Comparison of ENCODE assay signal across 23 cellular contexts in genomic region chr9:36123511-36123910, GRCh38. TPM values are rescaled to one million over a fixed set of nuclear protein-coding genes. Genes with fewer than 3 reads are reported as not detected.
"Had no signal": no experiment of that assay in that cellular context is flagged by ENCODE, and none has a peak within 500 bp of the region (broad histone marks: within the 10 kb centered on the region; RNA-seq: fewer than 3 reads in every experiment).

No MANE protein-coding gene starts in this region.

- H3K9me3 ChIP-seq: heart right ventricle, right atrium auricular region, sigmoid colon, testis, tibial nerve had no signal

- H3K27me3 ChIP-seq: heart right ventricle, right atrium auricular region, sigmoid colon, testis, tibial nerve had no signal

- H3K4me1 ChIP-seq: right atrium auricular region, sigmoid colon had no signal

- H3K4me3 Mint-ChIP-seq: endodermal cell; naive B cell; nephron progenitor cell; stimulated activated naive B cell treated with anti-CD40 and anti-IgM and Interleukin-4, amounts not matched to agents 10 μg/mL and 1 μg/mL and 100 μg/mL, for 72 hours; stimulated activated naive CD8-positive, alpha-beta T cell treated with anti-CD3 and anti-CD28 coated beads, Interleukin-15, amount 100 ng/mL, for 72 hours had no signal

- H3K4me3 ChIP-seq: coronary artery, heart right ventricle, right atrium auricular region, sigmoid colon, skin epidermis, testis, tibial nerve had no signal

- H3K9me3 Mint-ChIP-seq: naive B cell; nephron progenitor cell; stimulated activated naive B cell treated with anti-CD40 and anti-IgM and Interleukin-4, amounts not matched to agents 10 μg/mL and 1 μg/mL and 100 μg/mL, for 72 hours; stimulated activated naive CD8-positive, alpha-beta T cell treated with anti-CD3 and anti-CD28 coated beads, Interleukin-15, amount 100 ng/mL, for 72 hours had no signal

- H3K27ac ChIP-seq: coronary artery, heart right ventricle, right atrium auricular region, sigmoid colon, skin epidermis, testis, tibial nerve had no signal

- H3K27me3 Mint-ChIP-seq: naive B cell; stimulated activated naive B cell treated with anti-CD40 and anti-IgM and Interleukin-4, amounts not matched to agents 10 μg/mL and 1 μg/mL and 100 μg/mL, for 72 hours; stimulated activated naive CD8-positive, alpha-beta T cell treated with anti-CD3 and anti-CD28 coated beads, Interleukin-15, amount 100 ng/mL, for 72 hours had no signal

- H3K27ac Mint-ChIP-seq: endodermal cell; stimulated activated naive B cell treated with anti-CD40 and anti-IgM and Interleukin-4, amounts not matched to agents 10 μg/mL and 1 μg/mL and 100 μg/mL, for 72 hours; stimulated activated naive CD8-positive, alpha-beta T cell treated with anti-CD3 and anti-CD28 coated beads, Interleukin-15, amount 100 ng/mL, for 72 hours had no signal

- ATAC-seq: heart right ventricle; stimulated activated naive B cell treated with anti-CD40 and anti-IgM and Interleukin-4, amounts not matched to agents 10 μg/mL and 1 μg/mL and 100 μg/mL, for 72 hours; stimulated activated naive CD8-positive, alpha-beta T cell treated with anti-CD3 and anti-CD28 coated beads, Interleukin-15, amount 100 ng/mL, for 72 hours had no signal

- DNase-seq: effector CD4-positive, alpha-beta T cell; endodermal cell; heart right ventricle; hypothalamus; kidney glomerular epithelial cell; mesendoderm; naive B cell; nephron progenitor cell; posterior cingulate gyrus; sigmoid colon; stimulated activated CD4-positive, alpha-beta T cell treated with anti-CD3 and anti-CD28 coated beads, Interleukin-2, amount 100 ng/mL, for 24 hours; stimulated activated CD4-positive, alpha-beta T cell treated with anti-CD3 and anti-CD28 coated beads, Interleukin-4, amount 100 ng/mL, for 4 hours; stimulated activated naive B cell treated with anti-CD40 and anti-IgM and Interleukin-4, amounts not matched to agents 10 μg/mL and 1 μg/mL and 100 μg/mL, for 72 hours; stimulated activated naive CD8-positive, alpha-beta T cell treated with anti-CD3 and anti-CD28 coated beads, Interleukin-15, amount 100 ng/mL, for 72 hours; testis had no signal

RNA-seq across cellular contexts. Expression of gene CCIN, which starts 45.7 kb away (rescaled TPM):
- total RNA-seq: frontal cortex, liver, osteocyte, right atrium auricular region, tibial nerve had no signal
- polyA plus RNA-seq: esophagus, liver had no signal
